11 cellular contexts compared by ENCODE assay signal in genomic region chr6:117498159-117498558, GRCh38. TPM values are rescaled to one million over a fixed set of nuclear protein-coding genes. Genes with fewer than 3 reads are reported as not detected.
DNase-seq lines count a peak whose midpoint lies in the region; ATAC-seq and TF ChIP-seq lines count a peak whose summit lies in the region.
"Had no signal": no experiment of that assay in that cellular context is flagged by ENCODE, and none has a peak within 500 bp of the region (broad histone marks: within the 10 kb centered on the region; RNA-seq: fewer than 3 reads in every experiment).

No MANE protein-coding gene starts in this region.

- H3K27me3 ChIP-seq in endodermal cell (ENCODE audit: control insufficient read depth, insufficient read depth, low read length, poor library complexity, severe bottlenecking): no peaks in the 10 kb centered on the region

- no peaks in the 10 kb centered on the region for H3K36me3 ChIP-seq in endodermal cell (ENCODE audit: control insufficient read depth, insufficient read depth, low read length)

- H3K4me3 Mint-ChIP-seq in activated CD8-positive, alpha-beta memory T cell treated with anti-CD3 and anti-CD28 coated beads, Interleukin-2, amount 10 ng/mL, durations not matched to agents 7 days and 5 days: no peak overlapping the region
- no peak overlapping the region for H3K4me3 Mint-ChIP-seq in endodermal cell
- H3K4me3 Mint-ChIP-seq: activated naive CD4-positive, alpha-beta T cell treated with anti-CD3 and anti-CD28 coated beads, Interleukin-2, amount 50 U/mL, for 24 hours; IgD-negative memory B cell had no signal

- WGBS in endodermal cell (ENCODE audit: insufficient coverage in 1 of 2, insufficient read length in 1 of 2), 2 experiments: 55% methylated on average over 2 of the region's 2 CpGs; no CpG with 5 or more reads in 1 of the 2 experiments

- ATAC-seq in activated CD8-positive, alpha-beta memory T cell treated with anti-CD3 and anti-CD28 coated beads, Interleukin-2, amount 10 ng/mL, durations not matched to agents 7 days and 5 days: no peak
- no peak for ATAC-seq in GM19452 (IDR thresholded peaks at IDR 0.05; ENCODE audit: unreplicated experiment)

- no peak overlapping the region for H3K27ac ChIP-seq in endodermal cell (ENCODE audit: low read depth, low read length)
- H3K27ac ChIP-seq: 22Rv1 had no signal

- H3K4me1 Mint-ChIP-seq in activated CD8-positive, alpha-beta memory T cell treated with anti-CD3 and anti-CD28 coated beads, Interleukin-2, amount 10 ng/mL, durations not matched to agents 7 days and 5 days: peaks cover 17% of the 10 kb centered on the region
- peaks cover 7% of the 10 kb centered on the region for H3K4me1 Mint-ChIP-seq in endodermal cell
- H3K4me1 Mint-ChIP-seq: IgD-negative memory B cell had no signal

- CTCF ChIA-PET in activated CD8-positive, alpha-beta memory T cell treated with anti-CD3 and anti-CD28 coated beads, Interleukin-2, amount 10 ng/mL, durations not matched to agents 7 days and 5 days (lab: Charles Lee): no interaction called here

- H3K4me1 ChIP-seq in endodermal cell (ENCODE audit: control insufficient read depth, insufficient read depth, low read length): no peaks in the 10 kb centered on the region

- H3K9me3 Mint-ChIP-seq in activated CD8-positive, alpha-beta memory T cell treated with anti-CD3 and anti-CD28 coated beads, Interleukin-2, amount 10 ng/mL, durations not matched to agents 7 days and 5 days (ENCODE audit: low read depth): no peaks in the 10 kb centered on the region
- H3K9me3 Mint-ChIP-seq in endodermal cell: no peaks in the 10 kb centered on the region
- H3K9me3 Mint-ChIP-seq: activated naive CD4-positive, alpha-beta T cell treated with anti-CD3 and anti-CD28 coated beads, Interleukin-2, amount 50 U/mL, for 24 hours; IgD-negative memory B cell had no signal

- H3K4me3 ChIP-seq in endodermal cell (ENCODE audit: low read length): no peak overlapping the region

- no peak for TF ChIP-seq CTCF in endodermal cell (conservative IDR thresholded peaks at IDR 0.05)

- no peaks in the 10 kb centered on the region for H3K36me3 Mint-ChIP-seq in activated CD8-positive, alpha-beta memory T cell treated with anti-CD3 and anti-CD28 coated beads, Interleukin-2, amount 10 ng/mL, durations not matched to agents 7 days and 5 days
- H3K36me3 Mint-ChIP-seq in endodermal cell (ENCODE audit: low read depth): no peaks in the 10 kb centered on the region
- H3K36me3 Mint-ChIP-seq: activated naive CD4-positive, alpha-beta T cell treated with anti-CD3 and anti-CD28 coated beads, Interleukin-2, amount 50 U/mL, for 24 hours; IgD-negative memory B cell had no signal

- peak overlapping the region; percentile 5 for H3K27ac Mint-ChIP-seq in activated CD8-positive, alpha-beta memory T cell treated with anti-CD3 and anti-CD28 coated beads, Interleukin-2, amount 10 ng/mL, durations not matched to agents 7 days and 5 days
- peak overlapping the region; percentile 7 for H3K27ac Mint-ChIP-seq in endodermal cell
- H3K27ac Mint-ChIP-seq: activated naive CD4-positive, alpha-beta T cell treated with anti-CD3 and anti-CD28 coated beads, Interleukin-2, amount 50 U/mL, for 24 hours; IgD-negative memory B cell had no signal

- H3K9me3 ChIP-seq in endodermal cell (ENCODE audit: control insufficient read depth, low read length): no peaks in the 10 kb centered on the region

- no peak for DNase-seq in activated CD8-positive, alpha-beta memory T cell treated with anti-CD3 and anti-CD28 coated beads, Interleukin-2, amount 10 ng/mL, durations not matched to agents 7 days and 5 days
- no peak for DNase-seq in activated CD8-positive, alpha-beta memory T cell treated with anti-CD3 and anti-CD28 coated beads, Interleukin-2, amount 50 U/mL, for 48 hours
- peak; percentile 84 for DNase-seq in M059J (ENCODE audit: low read depth)
- DNase-seq in endodermal cell: no peak
- DNase-seq in stromal cell of bone marrow (ENCODE audit: low read depth): peak; percentile 59
- no peak for DNase-seq in T-helper 1 cell
- no peak for DNase-seq in activated T-cell treated with anti-CD3 and anti-CD28 coated beads, Interleukin-2, amount 50 U/mL, for 1 hour

- no peaks in the 10 kb centered on the region for H3K27me3 Mint-ChIP-seq in activated CD8-positive, alpha-beta memory T cell treated with anti-CD3 and anti-CD28 coated beads, Interleukin-2, amount 10 ng/mL, durations not matched to agents 7 days and 5 days
- H3K27me3 Mint-ChIP-seq in endodermal cell (ENCODE audit: insufficient read depth): no peaks in the 10 kb centered on the region
- H3K27me3 Mint-ChIP-seq: IgD-negative memory B cell had no signal

- H3K9ac ChIP-seq in endodermal cell (ENCODE audit: extremely low read depth, low read length, poor library complexity, severe bottlenecking): no peak overlapping the region

RNA-seq across cellular contexts. Expression of gene DCBLD1, which starts 15.7 kb away (rescaled TPM):
- total RNA-seq in activated CD8-positive, alpha-beta memory T cell treated with anti-CD3 and anti-CD28 coated beads, Interleukin-2, amount 10 ng/mL, durations not matched to agents 7 days and 5 days: 1 to 10 TPM; 5.8 to 6.1 TPM
- total RNA-seq in M059J (2014; rRNA removed; shearing (Covaris generic)): 39.3 and 51.6 TPM in 2 replicates
- total RNA-seq in endodermal cell: 10 to 100 TPM; 16.2 to 27.9 TPM
- 11.3 TPM for polyA plus RNA-seq in endodermal cell (2013, experiment 1 of 2)
- 12.9 TPM for polyA plus RNA-seq in endodermal cell (2013, experiment 2 of 2)

Comparison
In these comparisons a context has a peak if more than half of its experiments do, and no peak if none do; other contexts are left out.
1. DNase-seq: peak in M059J (single experiment) and stromal cell of bone marrow (single experiment); none in activated CD8-positive, alpha-beta memory T cell treated with anti-CD3 and anti-CD28 coated beads, Interleukin-2, amount 10 ng/mL, durations not matched to agents 7 days and 5 days (single experiment), activated CD8-positive, alpha-beta memory T cell treated with anti-CD3 and anti-CD28 coated beads, Interleukin-2, amount 50 U/mL, for 48 hours (single experiment), endodermal cell (single experiment), T-helper 1 cell (0 of 5) and activated T-cell treated with anti-CD3 and anti-CD28 coated beads, Interleukin-2, amount 50 U/mL, for 1 hour (single experiment).